Comparison of ENCODE assay signal across 8 cellular contexts in genomic region chr6:31158140-31158862, GRCh38. TPM values are rescaled to one million over a fixed set of nuclear protein-coding genes. Genes with fewer than 3 reads are reported as not detected.
DNase-seq lines count a peak whose midpoint lies in the region; ATAC-seq and TF ChIP-seq lines count a peak whose summit lies in the region.

TCF19 (plus strand) TSS chr6:31158589; CDS start chr6:31159470, 881 bp downstream.

- peak within 1 kb of the TSS; percentile 81 to 87 for H3K4me3 ChIP-seq in mucosa of rectum (ENCODE audit: low read length in 2 of 2)

- DNase-seq in DMS79 (lab: John Stamatoyannopoulos, UW) (peak; percentile 96), KG1 (lab: John Stamatoyannopoulos, UW) (peak; percentile 97), epithelial cell of prostate (ENCODE audit: low read depth, low spot score) (peak; percentile 90)
- peak; percentile 99 for DNase-seq in activated T-cell treated with anti-CD3 and anti-CD28 coated beads, Interleukin-2, amount 50 U/mL, for 1 hour
- peak; percentile 97 to 99 for DNase-seq in stimulated activated CD8-positive, alpha-beta memory T cell treated with anti-CD3 and anti-CD28 coated beads, Interleukin-4, amount 100 ng/mL, for 4 hours (ENCODE audit: low read depth in 2 of 2, low spot score in 1 of 2)

- peaks cover 7 to 13% of the 10 kb centered on the region in 2 donors for H3K36me3 ChIP-seq in mucosa of rectum (ENCODE audit: control insufficient read depth in 2 of 2, insufficient read depth in 2 of 2, low read length in 2 of 2)

- no peaks in the 10 kb centered on the region for H3K27me3 ChIP-seq in mucosa of rectum (ENCODE audit: control insufficient read depth in 2 of 2, insufficient read depth in 2 of 2, low read length in 2 of 2)

- peak within 1 kb of the TSS; percentile 85 to 86 for H3K9ac ChIP-seq in mucosa of rectum (ENCODE audit: low read depth in 1 of 2, low read length in 2 of 2)

- peak; percentile 79 for ATAC-seq in GM21737 (IDR thresholded peaks at IDR 0.05; ENCODE audit: unreplicated experiment)

- H3K4me1 ChIP-seq in mucosa of rectum (ENCODE audit: control insufficient read depth in 2 of 2, insufficient read depth in 2 of 2, low read length in 2 of 2): peaks cover 14 to 18% of the 10 kb centered on the region in 2 donors

- no peaks in the 10 kb centered on the region for H3K9me3 ChIP-seq in mucosa of rectum (ENCODE audit: control insufficient read depth in 2 of 2, low read length in 2 of 2)

- peak within 1 kb of the TSS; percentile 22 for H3K27ac ChIP-seq in epithelial cell of prostate
- peak within 1 kb of the TSS; percentile 65 to 69 for H3K27ac ChIP-seq in mucosa of rectum (ENCODE audit: low read depth in 2 of 2, low read length in 2 of 2)

TF ChIP-seq in PFSK-1, 5 proteins besides CTCF, POLR2A, EP300 and RAD21:
- TF ChIP-seq SIN3A (IDR thresholded peaks at IDR 0.05; ENCODE audit: borderline replicate concordance, insufficient read depth, low read length) (peak; percentile 80), FOXP2 (optimal IDR thresholded peaks at IDR 0.05; ENCODE audit: borderline replicate concordance, extremely low read depth, extremely low read length, insufficient read depth) (peak; percentile 66), TAF1 (IDR thresholded peaks at IDR 0.05; ENCODE audit: borderline replicate concordance, insufficient read depth, low read length) (peak; percentile 83; the same call in 1 of the 2 replicates), POLR2AphosphoS5 (IDR thresholded peaks at IDR 0.05; ENCODE audit: low read depth, low read length) (peak; percentile 70), REST (IDR thresholded peaks at IDR 0.05; ENCODE audit: insufficient read depth in 1 of 2, low read depth in 2 of 2, low read length in 2 of 2) (no peak)

RNA-seq across cellular contexts. Expression of gene TCF19, which starts in this region (rescaled TPM):
- polyA plus RNA-seq in PFSK-1 (2012; ENCODE audit: insufficient read length, low read depth): 10.5 TPM

Comparison
In these comparisons a context has a peak if more than half of its experiments do, and no peak if none do; other contexts are left out.
1. Peak in every context shown above with its lines: DNase-seq, ATAC-seq, H3K4me3 ChIP-seq and H3K27ac ChIP-seq.